In genomic region chr16:29812754-29813643, GRCh38 we compare ENCODE assay signal across 8 cellular contexts. TPM values are rescaled to one million over a fixed set of nuclear protein-coding genes. Genes with fewer than 3 reads are reported as not detected.
A peak's percentile ranks its signal among the peaks of the same experiment; 100 is the strongest.
DNase-seq lines count a peak whose midpoint lies in the region; ATAC-seq lines count a peak whose summit lies in the region.
"Had no signal": no experiment of that assay in that cellular context is flagged by ENCODE, and none has a peak within 500 bp of the region (broad histone marks: within the 10 kb centered on the region; RNA-seq: fewer than 3 reads in every experiment).

No MANE protein-coding gene starts in this region.

- no peaks in the 10 kb centered on the region for H3K9me3 Mint-ChIP-seq in activated T-helper 17 cell treated with anti-CD3 and anti-CD28 coated beads, Interleukin-2, amount 50 U/mL, for 72 hours

- no peaks in the 10 kb centered on the region for H3K9me3 ChIP-seq in BLaER1 treated with 17β-estradiol and CSF1 and Interleukin-3, amounts not matched to agents 10 nM and 100 nM (replicated peaks in 1 of 11)
- no peaks in the 10 kb centered on the region for H3K9me3 ChIP-seq in mucosa of rectum (ENCODE audit: control insufficient read depth in 2 of 2, low read length in 2 of 2)

- peaks cover 24 to 44% (median 35%) of the 10 kb centered on the region in 11 experiments; a peak in 21 of 22 replicates for H4K20me1 ChIP-seq in BLaER1 treated with 17β-estradiol and CSF1 and Interleukin-3, amounts not matched to agents 10 nM and 100 nM

- peak overlapping the region in 7 of 11 experiments; percentile 81 to 98 (median 89); a peak in 13 of 22 replicates for H3K27ac ChIP-seq in BLaER1 treated with 17β-estradiol and CSF1 and Interleukin-3, amounts not matched to agents 10 nM and 100 nM
- peak overlapping the region in 1 of 2 donors; percentile 85 for H3K27ac ChIP-seq in mucosa of rectum (ENCODE audit: low read depth in 2 of 2, low read length in 2 of 2)
- H3K27ac ChIP-seq: HL-60 had no signal

- peaks cover 0 to 11% (median 0%) of the 10 kb centered on the region in 11 experiments; a peak in 3 of 22 replicates for H3K27me3 ChIP-seq in BLaER1 treated with 17β-estradiol and CSF1 and Interleukin-3, amounts not matched to agents 10 nM and 100 nM
- no peaks in the 10 kb centered on the region for H3K27me3 ChIP-seq in mucosa of rectum (ENCODE audit: control insufficient read depth in 2 of 2, insufficient read depth in 2 of 2, low read length in 2 of 2)

- H3K4me2 ChIP-seq in BLaER1 treated with 17β-estradiol and CSF1 and Interleukin-3, amounts not matched to agents 10 nM and 100 nM = peak overlapping the region; percentile 95 to 100 (median 100)

- peaks cover 32% of the 10 kb centered on the region for H3K4me1 Mint-ChIP-seq in activated T-helper 17 cell treated with anti-CD3 and anti-CD28 coated beads, Interleukin-2, amount 50 U/mL, for 72 hours

- DNase-seq in NCI-H774 (lab: John Stamatoyannopoulos, UW) = no peak
- DNase-seq in GF-D8 (lab: John Stamatoyannopoulos, UW) = no peak
- DNase-seq: activated CD4-positive, alpha-beta T cell treated with anti-CD3 and anti-CD28 coated beads for 1 hour had no signal

- H3K9ac ChIP-seq in BLaER1 treated with 17β-estradiol and CSF1 and Interleukin-3, amounts not matched to agents 10 nM and 100 nM = peak overlapping the region in 9 of 11 experiments; percentile 68 to 99 (median 97); a peak in 18 of 22 replicates
- peak overlapping the region in 1 of 2 donors; percentile 47 for H3K9ac ChIP-seq in mucosa of rectum (ENCODE audit: low read depth in 1 of 2, low read length in 2 of 2)

- H3K27ac Mint-ChIP-seq in activated T-helper 17 cell treated with anti-CD3 and anti-CD28 coated beads, Interleukin-2, amount 50 U/mL, for 72 hours = no peak overlapping the region

- peak overlapping the region; percentile 74 to 88 (median 81); a peak in 19 of 20 replicates for H3K4me3 ChIP-seq in BLaER1 treated with 17β-estradiol and CSF1 and Interleukin-3, amounts not matched to agents 10 nM and 100 nM
- peak overlapping the region; percentile 60 to 65 for H3K4me3 ChIP-seq in mucosa of rectum (ENCODE audit: low read length in 2 of 2)

- peaks cover 59% of the 10 kb centered on the region for H3K36me3 Mint-ChIP-seq in activated T-helper 17 cell treated with anti-CD3 and anti-CD28 coated beads, Interleukin-2, amount 50 U/mL, for 72 hours (ENCODE audit: low read depth)

- no peaks in the 10 kb centered on the region for H3K27me3 Mint-ChIP-seq in activated T-helper 17 cell treated with anti-CD3 and anti-CD28 coated beads, Interleukin-2, amount 50 U/mL, for 72 hours

- peaks cover 11 to 32% (median 25%) of the 10 kb centered on the region in 11 experiments; a peak in 20 of 22 replicates for H3K36me3 ChIP-seq in BLaER1 treated with 17β-estradiol and CSF1 and Interleukin-3, amounts not matched to agents 10 nM and 100 nM
- H3K36me3 ChIP-seq in mucosa of rectum (ENCODE audit: control insufficient read depth in 2 of 2, insufficient read depth in 2 of 2, low read length in 2 of 2) = peaks cover 14 to 17% of the 10 kb centered on the region in 2 donors

- no peak for ATAC-seq in activated T-helper 17 cell treated with anti-CD3 and anti-CD28 coated beads, Interleukin-2, amount 50 U/mL, for 72 hours (replicated peaks)
- ATAC-seq in HG03095 (IDR thresholded peaks at IDR 0.05; ENCODE audit: unreplicated experiment) = no peak

- peaks cover 73 to 81% (median 78%) of the 10 kb centered on the region in 10 experiments for H3K4me1 ChIP-seq in BLaER1 treated with 17β-estradiol and CSF1 and Interleukin-3, amounts not matched to agents 10 nM and 100 nM
- peaks cover 59 to 65% of the 10 kb centered on the region in 2 donors for H3K4me1 ChIP-seq in mucosa of rectum (ENCODE audit: control insufficient read depth in 2 of 2, insufficient read depth in 2 of 2, low read length in 2 of 2)

- H3K4me3 Mint-ChIP-seq in activated T-helper 17 cell treated with anti-CD3 and anti-CD28 coated beads, Interleukin-2, amount 50 U/mL, for 72 hours = peak overlapping the region; percentile 97

RNA-seq across cellular contexts. Expression of gene PRRT2, which starts 1.0 kb away (rescaled TPM):
- 1 to 10 TPM; 1.2 to 9.1 TPM for total RNA-seq in activated T-helper 17 cell treated with anti-CD3 and anti-CD28 coated beads, Interleukin-2, amount 50 U/mL, for 72 hours

RNA-seq across cellular contexts. Expression of gene PAGR1, which starts 3.0 kb away (rescaled TPM):
- 10 to 100 TPM; 26.8 to 26.9 TPM for total RNA-seq in activated T-helper 17 cell treated with anti-CD3 and anti-CD28 coated beads, Interleukin-2, amount 50 U/mL, for 72 hours

RNA-seq across cellular contexts. Expression of gene MAZ, which starts 6.7 kb away (rescaled TPM):
- 100 to 1,000 TPM; 239 to 288 TPM for total RNA-seq in activated T-helper 17 cell treated with anti-CD3 and anti-CD28 coated beads, Interleukin-2, amount 50 U/mL, for 72 hours

RNA-seq across cellular contexts. Expression of gene MVP, which starts 7.3 kb away (rescaled TPM):
- total RNA-seq in activated T-helper 17 cell treated with anti-CD3 and anti-CD28 coated beads, Interleukin-2, amount 50 U/mL, for 72 hours = 100 to 1,000 TPM; 101 to 133 TPM

RNA-seq across cellular contexts. Expression of gene KIF22, which starts 22.4 kb away (rescaled TPM):
- 100 to 1,000 TPM; 122 to 139 TPM for total RNA-seq in activated T-helper 17 cell treated with anti-CD3 and anti-CD28 coated beads, Interleukin-2, amount 50 U/mL, for 72 hours
